Comparison of ENCODE assay signal across 8 cellular contexts in genomic region chr17:44122825-44123355, GRCh38. TPM values are rescaled to one million over a fixed set of nuclear protein-coding genes. Genes with fewer than 3 reads are reported as not detected.
DNase-seq lines count a peak whose midpoint lies in the region; ATAC-seq and TF ChIP-seq lines count a peak whose summit lies in the region.

No MANE protein-coding gene starts in this region.

- H3K4me1 ChIP-seq in HUES48 (ENCODE audit: control insufficient read depth, insufficient read depth, low read length): peaks cover 38% of the 10 kb centered on the region

- peak overlapping the region; percentile 81; the same call in 1 of the 2 replicates for H3K9ac ChIP-seq in HUES48 (ENCODE audit: low read depth, low read length)

- intact Hi-C loops in sciatic nerve (cut with DNase I): no loop called here

- no peaks in the 10 kb centered on the region for H3K27me3 Mint-ChIP-seq in activated naive CD8-positive, alpha-beta T cell treated with anti-CD3 and anti-CD28 coated beads, Interleukin-2, amount 50 U/mL, for 24 hours

- no peaks in the 10 kb centered on the region for H3K36me3 ChIP-seq in HUES48 (ENCODE audit: control insufficient read depth, insufficient read depth, low read length)

- H3K9me3 Mint-ChIP-seq in activated naive CD8-positive, alpha-beta T cell treated with anti-CD3 and anti-CD28 coated beads, Interleukin-2, amount 50 U/mL, for 24 hours: no peaks in the 10 kb centered on the region

- peak overlapping the region; percentile 80 for H3K27ac ChIP-seq in 22Rv1
- H3K27ac ChIP-seq in HUES48 (ENCODE audit: low read depth, low read length): peak overlapping the region; percentile 93
- peak overlapping the region; percentile 95 for H3K27ac ChIP-seq in substantia nigra (ENCODE audit: low read depth, low read length, poor library complexity, severe bottlenecking)

- no peaks in the 10 kb centered on the region for H3K9me3 ChIP-seq in HUES48 (ENCODE audit: control insufficient read depth, insufficient read depth, low read length)

- H3K4me3 ChIP-seq in HUES48 (ENCODE audit: low read depth, low read length): peak overlapping the region; percentile 96

- H3K36me3 Mint-ChIP-seq in activated naive CD8-positive, alpha-beta T cell treated with anti-CD3 and anti-CD28 coated beads, Interleukin-2, amount 50 U/mL, for 24 hours (ENCODE audit: low read depth): no peaks in the 10 kb centered on the region

- H3K4me1 Mint-ChIP-seq in activated naive CD8-positive, alpha-beta T cell treated with anti-CD3 and anti-CD28 coated beads, Interleukin-2, amount 50 U/mL, for 24 hours: peaks cover 30% of the 10 kb centered on the region

- peak; percentile 30 for DNase-seq in activated naive CD8-positive, alpha-beta T cell treated with anti-CD3 and anti-CD28 coated beads, Interleukin-2, amount 50 U/mL, for 24 hours
- DNase-seq in left kidney (ENCODE audit: low read depth, low spot score) (peak; percentile 47), substantia nigra (lab: John Stamatoyannopoulos, UW) (peak in 1 of 49 donors; percentile 39), sciatic nerve (ENCODE audit: low spot score) (no peak), COLO829 (ENCODE audit: low spot score) (no peak)

- ATAC-seq in GM19372 (IDR thresholded peaks at IDR 0.05; ENCODE audit: low read depth, unreplicated experiment) (peak; percentile 18), sciatic nerve (no peak)
- ATAC-seq in activated naive CD8-positive, alpha-beta T cell treated with anti-CD3 and anti-CD28 coated beads, Interleukin-2, amount 50 U/mL, for 24 hours: peak; percentile 12

- no peak for TF ChIP-seq CTCF in 22Rv1 (IDR thresholded peaks at IDR 0.05)

- H3K27ac Mint-ChIP-seq in activated naive CD8-positive, alpha-beta T cell treated with anti-CD3 and anti-CD28 coated beads, Interleukin-2, amount 50 U/mL, for 24 hours: peak overlapping the region; percentile 39

- H3K27me3 ChIP-seq in HUES48 (ENCODE audit: control insufficient read depth, insufficient read depth, low read length): no peaks in the 10 kb centered on the region; the same call in 1 of the 2 replicates

- peak overlapping the region; percentile 85 for H3K4me3 Mint-ChIP-seq in activated naive CD8-positive, alpha-beta T cell treated with anti-CD3 and anti-CD28 coated beads, Interleukin-2, amount 50 U/mL, for 24 hours

RNA-seq across cellular contexts. Expression of gene HDAC5, which starts 0.6 kb away (rescaled TPM):
- total RNA-seq in sciatic nerve: 63.5 TPM

RNA-seq across cellular contexts. Expression of gene HROB, which starts 18.8 kb away (rescaled TPM):
- 0.85 TPM for total RNA-seq in sciatic nerve

RNA-seq across cellular contexts. Expression of gene ASB16, which starts 47.6 kb away (rescaled TPM):
- total RNA-seq in sciatic nerve: 0.36 TPM

RNA-seq across cellular contexts. Expression of gene G6PC3, which starts 52.4 kb away (rescaled TPM):
- total RNA-seq in sciatic nerve: 38.3 TPM

RNA-seq across cellular contexts. Expression of gene LSM12, which starts 56.4 kb away (rescaled TPM):
- total RNA-seq in sciatic nerve: 32.5 TPM

Comparison
In these comparisons a context has a peak if more than half of its experiments do, and no peak if none do; other contexts are left out.
1. DNase-seq: peak in activated naive CD8-positive, alpha-beta T cell treated with anti-CD3 and anti-CD28 coated beads, Interleukin-2, amount 50 U/mL, for 24 hours (single experiment) and left kidney (single experiment); none in sciatic nerve (single experiment) and COLO829 (single experiment).
2. Peak in every context shown above with its lines, with median percentiles within 50 percentile points of each other: H3K27ac ChIP-seq.